ENCODE assay signal across 8 cellular contexts in the genomic region with DNA sequence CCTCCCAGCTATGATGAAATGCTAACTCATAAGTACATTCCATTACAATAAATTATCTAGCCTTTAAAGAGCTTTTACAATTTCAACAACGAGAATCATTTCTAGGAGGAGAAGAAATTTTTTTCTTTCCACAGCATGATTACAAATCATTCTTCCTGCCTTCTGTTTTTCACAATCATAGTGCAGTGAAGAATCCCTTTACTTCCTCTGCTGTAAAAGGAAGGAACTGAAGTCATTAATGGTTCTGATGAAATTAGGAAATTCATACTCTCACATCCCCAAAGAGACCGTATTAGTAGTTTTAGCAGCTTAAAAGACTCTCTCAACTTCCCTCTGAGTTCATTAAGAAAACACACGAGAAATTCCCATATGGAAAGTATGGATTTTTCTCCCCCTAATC. TPM values are rescaled to one million over a fixed set of nuclear protein-coding genes. Genes with fewer than 3 reads are reported as not detected.
A peak's percentile ranks its signal among the peaks of the same experiment; 100 is the strongest.
DNase-seq lines count a peak whose midpoint lies in the region; ATAC-seq and TF ChIP-seq lines count a peak whose summit lies in the region.

No MANE protein-coding gene starts in this region.

- H3K4me3 Mint-ChIP-seq in CD14-positive monocyte = peak overlapping the region in 1 of 2 donors; percentile 71
- no peak overlapping the region for H3K4me3 Mint-ChIP-seq in activated naive CD4-positive, alpha-beta T cell treated with anti-CD3 and anti-CD28 coated beads, Interleukin-2, amount 10 ng/mL, durations not matched to agents 7 days and 5 days

- H3K27me3 ChIP-seq in heart left ventricle (no peaks in the 10 kb centered on the region), psoas muscle (ENCODE audit: insufficient read depth in 3 of 3, low read length in 2 of 3) (no peaks in the 10 kb centered on the region)

- H3K4me1 Mint-ChIP-seq in CD14-positive monocyte = peaks cover 13% of the 10 kb centered on the region
- no peaks in the 10 kb centered on the region for H3K4me1 Mint-ChIP-seq in activated naive CD4-positive, alpha-beta T cell treated with anti-CD3 and anti-CD28 coated beads, Interleukin-2, amount 10 ng/mL, durations not matched to agents 7 days and 5 days

- peak overlapping the region in 6 of 7 donors; percentile 78 to 94 (median 87) for H3K27ac Mint-ChIP-seq in CD14-positive monocyte
- no peak overlapping the region for H3K27ac Mint-ChIP-seq in activated naive CD4-positive, alpha-beta T cell treated with anti-CD3 and anti-CD28 coated beads, Interleukin-2, amount 10 ng/mL, durations not matched to agents 7 days and 5 days

- intact Hi-C loops in CD14-positive monocyte (cut with micrococcal nuclease) = no loop called here
- intact Hi-C loops in heart left ventricle (cut with DNase I) = loop anchor here in 1 of 10 donors (10.0 kb wide), 1 partner anchor 356 kb away; no protein-coding TSS in a partner anchor
- intact Hi-C loops in psoas muscle (cut with DNase I) = loop anchor here in 1 of 2 donors (5.0 kb wide), 1 partner anchor 62 kb away; no protein-coding TSS in a partner anchor

- H3K9me3 Mint-ChIP-seq in CD14-positive monocyte = peaks cover 0 to 8% (median 3%) of the 10 kb centered on the region in 7 donors
- no peaks in the 10 kb centered on the region for H3K9me3 Mint-ChIP-seq in activated naive CD4-positive, alpha-beta T cell treated with anti-CD3 and anti-CD28 coated beads, Interleukin-2, amount 10 ng/mL, durations not matched to agents 7 days and 5 days

- peaks cover 1 to 6% (median 6%) of the 10 kb centered on the region in 3 donors for H3K27me3 Mint-ChIP-seq in CD14-positive monocyte (ENCODE audit: low read depth in 3 of 3)
- no peaks in the 10 kb centered on the region for H3K27me3 Mint-ChIP-seq in activated naive CD4-positive, alpha-beta T cell treated with anti-CD3 and anti-CD28 coated beads, Interleukin-2, amount 10 ng/mL, durations not matched to agents 7 days and 5 days

- ATAC-seq in heart left ventricle (peak in 3 of 4 donors; percentile 66 to 85 (median 85)), psoas muscle (peak in 2 of 4 donors; percentile 28 to 61), GM18909 (IDR thresholded peaks at IDR 0.05; ENCODE audit: poor library complexity, unreplicated experiment) (no peak), GM18873 (IDR thresholded peaks at IDR 0.05; ENCODE audit: low FRiP score, unreplicated experiment) (no peak), GM18870 (IDR thresholded peaks at IDR 0.05; ENCODE audit: unreplicated experiment) (no peak)

- CTCF ChIA-PET in activated naive CD4-positive, alpha-beta T cell treated with anti-CD3 and anti-CD28 coated beads, Interleukin-2, amount 10 ng/mL, durations not matched to agents 7 days and 5 days (lab: Charles Lee) = no interaction called here

- TF ChIP-seq CTCF in CD14-positive monocyte (IDR thresholded peaks at IDR 0.05) = no peak
- no peak for TF ChIP-seq CTCF in heart left ventricle (IDR thresholded peaks at IDR 0.05)
- no peak for TF ChIP-seq CTCF in psoas muscle (IDR thresholded peaks at IDR 0.05)

- H3K36me3 ChIP-seq in heart left ventricle (no peaks in the 10 kb centered on the region), psoas muscle (ENCODE audit: insufficient read depth in 1 of 2, low read depth in 1 of 2) (no peaks in the 10 kb centered on the region)

- H3K4me1 ChIP-seq in heart left ventricle = peaks cover 0 to 19% (median 7%) of the 10 kb centered on the region in 12 donors
- peaks cover 8% of the 10 kb centered on the region for H3K4me1 ChIP-seq in psoas muscle

- WGBS in heart left ventricle, 4 donors = 35 to 36% (median 35%) methylated on average over 3 of the region's 3 CpGs
- WGBS in psoas muscle, 3 donors = 30 to 34% (median 32%) methylated on average over 3 of the region's 3 CpGs

- H3K36me3 Mint-ChIP-seq in CD14-positive monocyte = no peaks in the 10 kb centered on the region
- H3K36me3 Mint-ChIP-seq in activated naive CD4-positive, alpha-beta T cell treated with anti-CD3 and anti-CD28 coated beads, Interleukin-2, amount 10 ng/mL, durations not matched to agents 7 days and 5 days = no peaks in the 10 kb centered on the region

- DNase-seq in CD14-positive monocyte (ENCODE audit: low spot score) (no peak), SKM-1 (lab: John Stamatoyannopoulos, UW; ENCODE audit: unreplicated experiment) (peak; percentile 0), heart left ventricle (no peak), psoas muscle (no peak)
- no peak for DNase-seq in activated naive CD4-positive, alpha-beta T cell treated with anti-CD3 and anti-CD28 coated beads, Interleukin-2, amount 10 ng/mL, durations not matched to agents 7 days and 5 days

- H3K9me3 ChIP-seq in heart left ventricle (no peaks in the 10 kb centered on the region), psoas muscle (no peaks in the 10 kb centered on the region)

- peak overlapping the region in 10 of 12 donors; percentile 7 to 78 (median 68) for H3K27ac ChIP-seq in heart left ventricle
- H3K27ac ChIP-seq in psoas muscle = peak overlapping the region; percentile 62

- H3K4me3 ChIP-seq in heart left ventricle (no peak overlapping the region), psoas muscle (peak overlapping the region; percentile 37)

- no peak for TF ChIP-seq POLR2A in heart left ventricle (IDR thresholded peaks at IDR 0.05)

RNA-seq across cellular contexts. Expression of a gene that starts 58.7 kb away (rescaled TPM):
- under 1 TPM in 1 of 2 donors, not detected in 1; 0.03 TPM for polyA plus RNA-seq in CD14-positive monocyte
- 10 to 100 TPM in 5 of 9 donors, 1 to 10 TPM in 4; 6.0 to 15.3 (median 10.2) TPM for total RNA-seq in heart left ventricle
- 1 to 10 TPM; 3.1 to 4.2 TPM for polyA plus RNA-seq in heart left ventricle
- 10 to 100 TPM in 1 of 4 donors, 1 to 10 TPM in 3; 4.1 to 11.5 (median 8.1) TPM for total RNA-seq in psoas muscle
- 1 to 10 TPM; 1.5 to 3.1 (median 1.6) TPM for polyA plus RNA-seq in psoas muscle

Comparison
In these comparisons a context has a peak if more than half of its experiments do, and no peak if none do; other contexts are left out.
1. ATAC-seq: peak in heart left ventricle (3 of 4); none in GM18909 (single experiment), GM18873 (single experiment) and GM18870 (single experiment).